ENCODE assay signal across 9 cellular contexts in the genomic region with DNA sequence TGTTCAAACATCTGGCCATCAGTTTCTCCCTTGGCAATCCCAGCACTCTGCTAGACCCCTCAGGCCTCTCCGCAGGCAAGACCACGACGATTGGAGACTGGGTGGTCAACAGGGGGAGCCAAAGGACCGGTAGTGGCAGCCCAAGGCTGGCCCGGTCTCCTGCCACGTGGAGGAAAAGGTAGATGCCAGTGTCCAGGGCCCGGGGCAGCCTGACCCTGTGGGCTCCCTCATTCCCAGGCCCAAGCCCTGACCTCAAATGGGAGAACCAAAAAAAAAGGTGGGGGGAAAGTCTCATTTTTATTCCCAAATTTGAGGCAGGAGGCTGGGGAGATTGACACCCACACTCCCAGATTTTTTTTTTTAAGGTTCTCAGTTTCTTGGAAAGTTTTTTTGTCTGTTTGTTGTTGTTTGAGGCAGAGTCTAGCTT. TPM values are rescaled to one million over a fixed set of nuclear protein-coding genes. Genes with fewer than 3 reads are reported as not detected.
DNase-seq lines count a peak whose midpoint lies in the region; ATAC-seq lines count a peak whose summit lies in the region.
"Had no signal": no experiment of that assay in that cellular context is flagged by ENCODE, and none has a peak within 500 bp of the region (broad histone marks: within the 10 kb centered on the region; RNA-seq: fewer than 3 reads in every experiment).

No MANE protein-coding gene starts in this region.

- ATAC-seq in right cardiac atrium (peak; percentile 61), HG03097 (IDR thresholded peaks at IDR 0.05; ENCODE audit: low FRiP score, unreplicated experiment) (no peak)

- no peak overlapping the region for H3K27ac ChIP-seq in right cardiac atrium (ENCODE audit: low read length)

- H3K27me3 ChIP-seq in right cardiac atrium (ENCODE audit: control insufficient read depth, insufficient read depth) = no peaks in the 10 kb centered on the region
- H3K27me3 ChIP-seq in skeletal muscle satellite cell (ENCODE audit: control insufficient read depth, insufficient read depth, low read length) = no peaks in the 10 kb centered on the region

- intact Hi-C loops in right cardiac atrium (cut with DNase I) = loop anchor here (1.0 to 10.0 kb wide), 5 partner anchors 56 to 264 kb away; a partner anchor contains a TSS

- under 1% methylated on average over 7 of the region's 7 CpGs for WGBS in right cardiac atrium

- no peak overlapping the region for H3K4me3 ChIP-seq in right cardiac atrium (ENCODE audit: low read length)
- H3K4me3 ChIP-seq in skeletal muscle satellite cell (ENCODE audit: low read length) = no peak overlapping the region

- DNase-seq in NK-92 treated with Interleukin-12 subunit alpha and Interleukin-12 subunit beta, amount 100 ng/mL, for 24 hours (lab: John Stamatoyannopoulos, UW) = peak; percentile 70
- no peak for DNase-seq in NK-92 (lab: John Stamatoyannopoulos, UW; ENCODE audit: unreplicated experiment)
- DNase-seq in NCI-H1694 (lab: John Stamatoyannopoulos, UW) = peak; percentile 61
- peak; percentile 42 for DNase-seq in T-helper 22 cell (ENCODE audit: low read depth)
- peak; percentile 65 for DNase-seq in amniotic stem cell (lab: John Stamatoyannopoulos, UW)
- peak; percentile 85 to 94 (median 91) for DNase-seq in right cardiac atrium

- no peak overlapping the region for H3K4me2 ChIP-seq in skeletal muscle satellite cell (ENCODE audit: low read length)

- H3K4me1 ChIP-seq in right cardiac atrium (ENCODE audit: control insufficient read depth, insufficient read depth, low read length) = peaks cover 7% of the 10 kb centered on the region
- peaks cover 28% of the 10 kb centered on the region for H3K4me1 ChIP-seq in skeletal muscle satellite cell (ENCODE audit: control insufficient read depth, insufficient read depth, low read length)

- H3K9me3 ChIP-seq in right cardiac atrium (ENCODE audit: control insufficient read depth, low read length) (no peaks in the 10 kb centered on the region), skeletal muscle satellite cell (replicated peaks; ENCODE audit: low read length) (no peaks in the 10 kb centered on the region)

- H3K36me3 ChIP-seq in skeletal muscle satellite cell (ENCODE audit: insufficient read depth, low read length) = no peaks in the 10 kb centered on the region

- peak overlapping the region; percentile 59 for H3K9ac ChIP-seq in skeletal muscle satellite cell (ENCODE audit: low read depth, low read length)

RNA-seq across cellular contexts. Expression of a gene that starts 24.8 kb away (rescaled TPM):
- 100 to 1,000 TPM; 334 to 461 (median 411) TPM for total RNA-seq in right cardiac atrium
- 819 TPM for polyA plus RNA-seq in right cardiac atrium
- 1,129 and 1,390 TPM in 2 replicates for total RNA-seq in skeletal muscle satellite cell (2012; rRNA removed)

RNA-seq across cellular contexts. Expression of a gene that starts 29.7 kb away (rescaled TPM):
- not detected for total RNA-seq in right cardiac atrium
- not detected for polyA plus RNA-seq in right cardiac atrium
- 1.3 TPM in 1 of 2 replicates, not detected in the other for total RNA-seq in skeletal muscle satellite cell (2012; rRNA removed)
- total RNA-seq: skeletal muscle tissue had no signal

RNA-seq across cellular contexts. Expression of a gene that starts 34.6 kb away (rescaled TPM):
- 100 to 1,000 TPM in 3 of 4 donors, 10 to 100 TPM in 1; 95.9 to 243 (median 148) TPM for total RNA-seq in right cardiac atrium
- 329 TPM for polyA plus RNA-seq in right cardiac atrium
- total RNA-seq in skeletal muscle satellite cell (2012; rRNA removed) = 169 and 399 TPM in 2 replicates

RNA-seq across cellular contexts. Expression of a gene that starts 38.1 kb away (rescaled TPM):
- total RNA-seq in right cardiac atrium = 1 to 10 TPM in 2 of 4 donors, under 1 TPM in 2; 0.54 to 2.0 (median 1.1) TPM
- 1.6 TPM for polyA plus RNA-seq in right cardiac atrium
- total RNA-seq in skeletal muscle satellite cell (2012; rRNA removed) = 11.6 and 13.2 TPM in 2 replicates
- total RNA-seq: skeletal muscle tissue had no signal

RNA-seq across cellular contexts. Expression of a gene that starts 50.5 kb away (rescaled TPM):
- not detected for total RNA-seq in right cardiac atrium
- not detected for polyA plus RNA-seq in right cardiac atrium
- not detected in 2 replicates for total RNA-seq in skeletal muscle satellite cell (2012; rRNA removed)
- total RNA-seq: skeletal muscle tissue had no signal
